ENCODE assay signal across 8 cellular contexts in genomic region chr18:28175047-28175929, GRCh38. TPM values are rescaled to one million over a fixed set of nuclear protein-coding genes. Genes with fewer than 3 reads are reported as not detected.
DNase-seq lines count a peak whose midpoint lies in the region; ATAC-seq and TF ChIP-seq lines count a peak whose summit lies in the region.

No MANE protein-coding gene starts in this region.

- no peaks in the 10 kb centered on the region for H3K36me3 ChIP-seq in KMS-11 (ENCODE audit: insufficient read depth)

- H3K36me3 Mint-ChIP-seq in CD4-positive, alpha-beta T cell (ENCODE audit: low read depth), result no peaks in the 10 kb centered on the region
- peaks cover 6% of the 10 kb centered on the region for H3K36me3 Mint-ChIP-seq in memory B cell

- in situ Hi-C loops in KBM-7 (cut with MboI; ENCODE audit: low pct_unique_long_range_greater_than_20kb, low sequenced_read_pairs), result no loop called here

- intact Hi-C loops in CD4-positive, alpha-beta T cell (cut with DNase I, micrococcal nuclease), result no loop called here

- peaks cover 59% of the 10 kb centered on the region for H3K27me3 Mint-ChIP-seq in CD4-positive, alpha-beta T cell
- peaks cover 16% of the 10 kb centered on the region for H3K27me3 Mint-ChIP-seq in memory B cell

- peak overlapping the region; percentile 78 for H3K4me2 ChIP-seq in KMS-11

- H3K27me3 ChIP-seq in CD4-positive, alpha-beta T cell (ENCODE audit: control insufficient read depth, insufficient read depth, low read length), result peaks cover 48% of the 10 kb centered on the region
- H3K27me3 ChIP-seq in KMS-11 (ENCODE audit: insufficient read depth, low read depth), result no peaks in the 10 kb centered on the region; the same call in 1 of the 2 replicates

- no peak for ATAC-seq in CD4-positive, alpha-beta T cell (ENCODE audit: poor library complexity)
- no peak for ATAC-seq in memory B cell (ENCODE audit: low read depth)
- ATAC-seq in GM18520 (IDR thresholded peaks at IDR 0.05; ENCODE audit: unreplicated experiment), result no peak

- H3K9me3 Mint-ChIP-seq in CD4-positive, alpha-beta T cell, result no peaks in the 10 kb centered on the region
- H3K9me3 Mint-ChIP-seq in memory B cell, result peaks cover 4% of the 10 kb centered on the region

- peak overlapping the region; percentile 80 for H2AFZ ChIP-seq in KMS-11 (ENCODE audit: low read depth)

- H4K20me1 ChIP-seq in KMS-11 (ENCODE audit: insufficient read depth), result no peaks in the 10 kb centered on the region

- POLR2A ChIA-PET in CD4-positive, alpha-beta T cell (lab: Charles Lee), result no interaction called here

- H3K9me3 ChIP-seq in CD4-positive, alpha-beta T cell (ENCODE audit: control insufficient read depth, low read length), result no peaks in the 10 kb centered on the region

- no peak for TF ChIP-seq CTCF in CD4-positive, alpha-beta T cell (IDR thresholded peaks at IDR 0.05)
- TF ChIP-seq CTCF in KMS-11 (conservative IDR thresholded peaks at IDR 0.05; ENCODE audit: low read depth, low read length), result no peak

- DNase-seq in CD4-positive, alpha-beta T cell, result no peak
- DNase-seq in dermis blood vessel endothelial cell (peak; percentile 75), memory B cell (ENCODE audit: low spot score in 2 of 2) (no peak), midbrain (lab: John Stamatoyannopoulos, UW) (no peak), NCI-H2107 (lab: John Stamatoyannopoulos, UW) (no peak), KBM-7 (no peak)

- H3K4me1 ChIP-seq in KMS-11 (ENCODE audit: low read depth, poor library complexity, severe bottlenecking), result peaks cover 29% of the 10 kb centered on the region

- no peak overlapping the region for H3K27ac ChIP-seq in CD4-positive, alpha-beta T cell (ENCODE audit: low read depth, low read length)
- H3K27ac ChIP-seq in KMS-11, result no peak overlapping the region

- no peak overlapping the region for H3K27ac Mint-ChIP-seq in CD4-positive, alpha-beta T cell
- H3K27ac Mint-ChIP-seq in memory B cell, result no peak overlapping the region

- H3K4me3 Mint-ChIP-seq in CD4-positive, alpha-beta T cell, result peak overlapping the region; percentile 67
- H3K4me3 Mint-ChIP-seq in memory B cell, result peak overlapping the region; percentile 6

- H3K79me2 ChIP-seq in KMS-11 (ENCODE audit: insufficient read depth, low read depth), result no peaks in the 10 kb centered on the region

- peaks cover 17% of the 10 kb centered on the region for H3K4me1 Mint-ChIP-seq in CD4-positive, alpha-beta T cell (ENCODE audit: low read depth)
- peaks cover 4% of the 10 kb centered on the region for H3K4me1 Mint-ChIP-seq in memory B cell

- no peak overlapping the region for H3K4me3 ChIP-seq in KMS-11 (IDR thresholded peaks at IDR 0.05; ENCODE audit: insufficient read depth, low read depth, low read length)

- CTCF ChIA-PET in CD4-positive, alpha-beta T cell (lab: Charles Lee), result no interaction called here

- H3K9ac ChIP-seq in KMS-11, result peak overlapping the region; percentile 16; the same call in 1 of the 2 replicates

RNA-seq across cellular contexts. Expression of gene CDH2, which starts 1.6 kb away (rescaled TPM):
- total RNA-seq in CD4-positive, alpha-beta T cell, result not detected
- 1.8 and 1.9 TPM in 2 replicates for total RNA-seq in dermis blood vessel endothelial cell
